ENCODE assay signal across 10 cellular contexts in the genomic region with DNA sequence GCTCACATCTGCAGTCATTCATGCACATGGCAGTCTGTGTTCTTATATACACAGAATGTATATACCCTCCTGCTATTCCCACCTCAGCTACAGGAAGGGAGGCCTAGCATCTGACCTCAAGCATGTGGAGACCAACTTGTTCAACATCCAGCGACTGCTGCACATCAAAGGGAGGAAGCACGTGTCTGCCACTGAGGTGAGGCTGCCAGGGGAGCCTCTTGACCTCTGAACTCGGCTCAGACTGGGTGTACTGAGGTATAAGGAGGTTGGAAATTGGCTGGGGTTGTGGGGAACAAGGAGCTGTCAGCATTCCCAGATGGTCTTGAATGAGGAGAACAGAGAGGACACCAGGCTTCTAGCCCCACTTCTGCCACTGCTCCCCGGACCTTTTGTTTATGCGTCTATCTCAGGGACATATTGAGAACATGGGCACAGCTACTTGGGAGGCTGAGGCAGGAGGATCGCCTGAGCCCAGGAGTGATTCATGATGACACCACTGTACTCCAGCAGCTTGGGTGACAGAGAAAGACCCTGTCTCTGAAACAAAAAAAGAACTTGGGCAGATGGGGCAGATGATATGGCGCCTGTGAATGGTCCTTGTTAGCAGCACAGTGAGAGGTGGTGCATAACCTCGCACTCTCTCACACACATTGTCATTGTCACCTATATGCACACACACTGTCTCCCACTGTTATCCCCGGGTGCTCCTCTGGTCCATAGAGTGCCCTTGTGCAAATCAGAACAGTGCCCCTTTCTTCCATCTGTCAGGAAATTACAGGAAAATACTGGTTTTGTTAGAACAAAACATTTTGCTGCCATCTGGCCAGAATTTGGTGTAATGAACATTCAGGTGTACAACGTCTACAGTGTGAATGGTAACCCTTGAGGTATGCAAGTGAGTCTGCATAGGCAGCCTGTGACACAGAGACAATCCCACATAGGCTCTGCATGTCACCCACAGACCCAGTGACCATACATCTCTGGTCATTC. TPM values are rescaled to one million over a fixed set of nuclear protein-coding genes. Genes with fewer than 3 reads are reported as not detected.
DNase-seq lines count a peak whose midpoint lies in the region; ATAC-seq and TF ChIP-seq lines count a peak whose summit lies in the region.
"Had no signal": no experiment of that assay in that cellular context is flagged by ENCODE, and none has a peak within 500 bp of the region (broad histone marks: within the 10 kb centered on the region; RNA-seq: fewer than 3 reads in every experiment).

No MANE protein-coding gene starts in this region.

- no peaks in the 10 kb centered on the region for H3K9me3 Mint-ChIP-seq in activated naive CD4-positive, alpha-beta T cell treated with anti-CD3 and anti-CD28 coated beads for 36 hours
- H3K9me3 Mint-ChIP-seq in T-helper 1 cell treated with Interleukin-12 subunit alpha and Interleukin-12 subunit beta and Interleukin-4 antibody, amounts not matched to agents 30 μg/mL and 1 μg/mL, for 36 hours: no peaks in the 10 kb centered on the region
- peaks cover 0 to 3% of the 10 kb centered on the region in 2 donors for H3K9me3 Mint-ChIP-seq in stimulated activated naive B cell treated with anti-CD40 and anti-IgM and Interleukin-4, amounts not matched to agents 10 μg/mL and 1 μg/mL and 100 μg/mL, for 72 hours

- no peak overlapping the region for H3K4me3 ChIP-seq in coronary artery
- H3K4me3 ChIP-seq: ascending aorta, tibial nerve had no signal

- H3K27ac ChIP-seq in coronary artery: no peak overlapping the region
- H3K27ac ChIP-seq: tibial nerve had no signal

- ATAC-seq in stimulated activated naive B cell treated with anti-CD40 and anti-IgM and Interleukin-4, amounts not matched to agents 10 μg/mL and 1 μg/mL and 100 μg/mL, for 72 hours (replicated peaks): no peak

- peak overlapping the region; percentile 95 for H3K4me3 Mint-ChIP-seq in activated naive CD4-positive, alpha-beta T cell treated with anti-CD3 and anti-CD28 coated beads for 36 hours
- H3K4me3 Mint-ChIP-seq in T-helper 1 cell treated with Interleukin-12 subunit alpha and Interleukin-12 subunit beta and Interleukin-4 antibody, amounts not matched to agents 30 μg/mL and 1 μg/mL, for 36 hours: peak overlapping the region; percentile 88
- H3K4me3 Mint-ChIP-seq in stimulated activated naive B cell treated with anti-CD40 and anti-IgM and Interleukin-4, amounts not matched to agents 10 μg/mL and 1 μg/mL and 100 μg/mL, for 72 hours: no peak overlapping the region

- H3K27ac Mint-ChIP-seq in activated naive CD4-positive, alpha-beta T cell treated with anti-CD3 and anti-CD28 coated beads for 36 hours: peak overlapping the region; percentile 93
- peak overlapping the region; percentile 89 for H3K27ac Mint-ChIP-seq in T-helper 1 cell treated with Interleukin-12 subunit alpha and Interleukin-12 subunit beta and Interleukin-4 antibody, amounts not matched to agents 30 μg/mL and 1 μg/mL, for 36 hours
- peak overlapping the region; percentile 76 for H3K27ac Mint-ChIP-seq in stimulated activated naive B cell treated with anti-CD40 and anti-IgM and Interleukin-4, amounts not matched to agents 10 μg/mL and 1 μg/mL and 100 μg/mL, for 72 hours

- no peaks in the 10 kb centered on the region for H3K27me3 Mint-ChIP-seq in activated naive CD4-positive, alpha-beta T cell treated with anti-CD3 and anti-CD28 coated beads for 36 hours (ENCODE audit: low read depth)
- H3K27me3 Mint-ChIP-seq in T-helper 1 cell treated with Interleukin-12 subunit alpha and Interleukin-12 subunit beta and Interleukin-4 antibody, amounts not matched to agents 30 μg/mL and 1 μg/mL, for 36 hours (ENCODE audit: low read depth): no peaks in the 10 kb centered on the region
- H3K27me3 Mint-ChIP-seq in stimulated activated naive B cell treated with anti-CD40 and anti-IgM and Interleukin-4, amounts not matched to agents 10 μg/mL and 1 μg/mL and 100 μg/mL, for 72 hours: no peaks in the 10 kb centered on the region

- peak; percentile 45 for DNase-seq in activated naive CD4-positive, alpha-beta T cell treated with anti-CD3 and anti-CD28 coated beads for 36 hours
- DNase-seq in activated naive CD4-positive, alpha-beta T cell treated with Interleukin-2 at 50 U/mL for 16 hours: no peak
- DNase-seq in coronary artery (ENCODE audit: low spot score) (peak; percentile 66), GDM1 (lab: John Stamatoyannopoulos, UW) (no peak), SKM-1 treated with dmso at 0.1 percent for 144 hours (lab: John Stamatoyannopoulos, UW; ENCODE audit: unreplicated experiment) (no peak), NCI-H748 treated with DMSO at 0.1 percent for 48 hours (lab: John Stamatoyannopoulos, UW) (no peak)
- no peak for DNase-seq in stimulated activated naive B cell treated with anti-CD40 and anti-IgM and Interleukin-4, amounts not matched to agents 10 μg/mL and 1 μg/mL and 100 μg/mL, for 72 hours

- intact Hi-C loops in activated naive CD4-positive, alpha-beta T cell treated with anti-CD3 and anti-CD28 coated beads for 36 hours (cut with micrococcal nuclease): loop anchor here (1.0 to 2.0 kb wide), 3 partner anchors 141 to 1003 kb away; a partner anchor contains a TSS

- H3K36me3 Mint-ChIP-seq in activated naive CD4-positive, alpha-beta T cell treated with anti-CD3 and anti-CD28 coated beads for 36 hours (ENCODE audit: low read depth): peaks cover 28% of the 10 kb centered on the region
- H3K36me3 Mint-ChIP-seq in T-helper 1 cell treated with Interleukin-12 subunit alpha and Interleukin-12 subunit beta and Interleukin-4 antibody, amounts not matched to agents 30 μg/mL and 1 μg/mL, for 36 hours (ENCODE audit: low read depth): peaks cover 22% of the 10 kb centered on the region
- peaks cover 22 to 38% of the 10 kb centered on the region in 2 donors for H3K36me3 Mint-ChIP-seq in stimulated activated naive B cell treated with anti-CD40 and anti-IgM and Interleukin-4, amounts not matched to agents 10 μg/mL and 1 μg/mL and 100 μg/mL, for 72 hours

- CTCF ChIA-PET in activated naive CD4-positive, alpha-beta T cell treated with anti-CD3 and anti-CD28 coated beads for 36 hours (lab: Charles Lee): interaction anchor here (0.5 to 1.9 kb wide), 15 partner anchors 9 to 813 kb away, joined by 3 to 18 read pairs (median 3); a partner anchor contains a TSS

- peaks cover 48% of the 10 kb centered on the region for H3K4me1 Mint-ChIP-seq in activated naive CD4-positive, alpha-beta T cell treated with anti-CD3 and anti-CD28 coated beads for 36 hours (ENCODE audit: low read depth)
- H3K4me1 Mint-ChIP-seq in T-helper 1 cell treated with Interleukin-12 subunit alpha and Interleukin-12 subunit beta and Interleukin-4 antibody, amounts not matched to agents 30 μg/mL and 1 μg/mL, for 36 hours (ENCODE audit: low read depth): peaks cover 48% of the 10 kb centered on the region
- H3K4me1 Mint-ChIP-seq in stimulated activated naive B cell treated with anti-CD40 and anti-IgM and Interleukin-4, amounts not matched to agents 10 μg/mL and 1 μg/mL and 100 μg/mL, for 72 hours: peaks cover 45 to 57% of the 10 kb centered on the region in 2 donors

- TF ChIP-seq CTCF in coronary artery (IDR thresholded peaks at IDR 0.05): no peak

RNA-seq across cellular contexts. Expression of a gene that starts 5.4 kb away (rescaled TPM):
- total RNA-seq in activated naive CD4-positive, alpha-beta T cell treated with anti-CD3 and anti-CD28 coated beads for 36 hours: 10 to 100 TPM; 13.7 to 14.2 TPM

RNA-seq across cellular contexts. Expression of a gene that starts 33.5 kb away (rescaled TPM):
- total RNA-seq in activated naive CD4-positive, alpha-beta T cell treated with anti-CD3 and anti-CD28 coated beads for 36 hours: 10 to 100 TPM; 10.6 to 10.8 TPM

RNA-seq across cellular contexts. Expression of a gene that starts 43.1 kb away (rescaled TPM):
- under 1 TPM; 0.17 to 0.19 TPM for total RNA-seq in activated naive CD4-positive, alpha-beta T cell treated with anti-CD3 and anti-CD28 coated beads for 36 hours

Comparison
In these comparisons a context has a peak if more than half of its experiments do, and no peak if none do; other contexts are left out.
1. DNase-seq: peak in activated naive CD4-positive, alpha-beta T cell treated with anti-CD3 and anti-CD28 coated beads for 36 hours (single experiment) and coronary artery (single experiment); none in activated naive CD4-positive, alpha-beta T cell treated with Interleukin-2 at 50 U/mL for 16 hours (single experiment), stimulated activated naive B cell treated with anti-CD40 and anti-IgM and Interleukin-4, amounts not matched to agents 10 μg/mL and 1 μg/mL and 100 μg/mL, for 72 hours (single experiment), GDM1 (single experiment), SKM-1 treated with dmso at 0.1 percent for 144 hours (single experiment) and NCI-H748 treated with DMSO at 0.1 percent for 48 hours (single experiment).
2. H3K4me3 Mint-ChIP-seq: peak in activated naive CD4-positive, alpha-beta T cell treated with anti-CD3 and anti-CD28 coated beads for 36 hours (single experiment) and T-helper 1 cell treated with Interleukin-12 subunit alpha and Interleukin-12 subunit beta and Interleukin-4 antibody, amounts not matched to agents 30 μg/mL and 1 μg/mL, for 36 hours (single experiment); none in stimulated activated naive B cell treated with anti-CD40 and anti-IgM and Interleukin-4, amounts not matched to agents 10 μg/mL and 1 μg/mL and 100 μg/mL, for 72 hours (0 of 2).
3. Peak in every context shown above with its lines, with median percentiles within 50 percentile points of each other: H3K27ac Mint-ChIP-seq.